ENCODE assay signal across 20 cellular contexts in genomic region chr10:43966571-43966965, GRCh38.
"Had no signal": no experiment of that assay in that cellular context is flagged by ENCODE, and none has a peak within 500 bp of the region (broad histone marks: within the 10 kb centered on the region; RNA-seq: fewer than 3 reads in every experiment).

No MANE protein-coding gene starts in this region.

- H3K9me3 ChIP-seq: heart right ventricle, psoas muscle, right lobe of liver, stomach, thoracic aorta, vagina had no signal

- DNase-seq: effector memory CD8-positive, alpha-beta T cell; heart right ventricle; hypothalamus; mesendoderm; naive B cell; occipital lobe; psoas muscle; retina; right lobe of liver; stimulated activated CD4-positive, alpha-beta T cell treated with anti-CD3 and anti-CD28 coated beads, Interleukin-2, amount 100 ng/mL, for 24 hours; stimulated activated CD4-positive, alpha-beta T cell treated with anti-CD3 and anti-CD28 coated beads, Interleukin-4, amount 100 ng/mL, for 4 hours; stimulated activated naive CD4-positive, alpha-beta T cell; stomach; substantia nigra; trophoblast cell had no signal

- H2AFZ ChIP-seq: parathyroid adenoma had no signal

- ATAC-seq: effector memory CD8-positive, alpha-beta T cell; heart right ventricle; left lobe of liver; psoas muscle; right lobe of liver had no signal

- H3K4me3 ChIP-seq: heart right ventricle, lung, psoas muscle, right lobe of liver, stomach, thoracic aorta, vagina had no signal

- H3K27me3 ChIP-seq: heart right ventricle, right lobe of liver, stomach, vagina had no signal

- H3K27ac ChIP-seq: parathyroid adenoma, psoas muscle, right lobe of liver, vagina had no signal

- H3K9ac ChIP-seq: parathyroid adenoma had no signal

- H3K4me1 ChIP-seq: parathyroid adenoma, right lobe of liver had no signal

- H3K36me3 ChIP-seq: heart right ventricle, right lobe of liver, stomach, thoracic aorta, vagina had no signal
